In genomic region chr9:123860603-123861002, GRCh38 we compare ENCODE assay signal across 22 cellular contexts.
A peak's percentile ranks its signal among the peaks of the same experiment; 100 is the strongest.
DNase-seq lines count a peak whose midpoint lies in the region; TF ChIP-seq lines count a peak whose summit lies in the region.
"Had no signal": no experiment of that assay in that cellular context is flagged by ENCODE, and none has a peak within 500 bp of the region (broad histone marks: within the 10 kb centered on the region; RNA-seq: fewer than 3 reads in every experiment).

No MANE protein-coding gene starts in this region.

- peak overlapping the region in 3 of 5 experiments; percentile 43 to 90 (median 88) for H3K27ac Mint-ChIP-seq in brain
- H3K27ac Mint-ChIP-seq in chondrocyte (ENCODE audit: unreplicated experiment): no peak overlapping the region
- H3K27ac Mint-ChIP-seq: CD8-positive, alpha-beta T cell; immature natural killer cell; WTC11 had no signal

- peak overlapping the region; percentile 16 for H4K8ac ChIP-seq in mesenchymal stem cell (ENCODE audit: low read length)

- H3K18ac ChIP-seq in mesenchymal stem cell (ENCODE audit: low read depth in 1 of 2, low read length in 2 of 2): no peak overlapping the region

- H3K4ac ChIP-seq in mesenchymal stem cell (ENCODE audit: low read depth in 1 of 2, low read length in 2 of 2): no peak overlapping the region

- H2AFZ ChIP-seq in mesenchymal stem cell (ENCODE audit: low read depth, low read length): no peak overlapping the region

- H2BK5ac ChIP-seq in mesenchymal stem cell (ENCODE audit: low read depth, low read length, poor library complexity, severe bottlenecking): no peak overlapping the region

- TF ChIP-seq CTCF in NB4 (IDR thresholded peaks at IDR 0.05; ENCODE audit: low read depth, low read length): no peak
- TF ChIP-seq CTCF in brain (conservative IDR thresholded peaks at IDR 0.05): no peak
- TF ChIP-seq CTCF in chondrocyte (IDR thresholded peaks at IDR 0.05): no peak

- H2AK5ac ChIP-seq in mesenchymal stem cell (ENCODE audit: low read length, severe bottlenecking): no peak overlapping the region

- H3K9ac ChIP-seq in mesenchymal stem cell (ENCODE audit: low read length): no peak overlapping the region
- H3K9ac ChIP-seq: SK-N-SH had no signal

- no peak overlapping the region for H2BK15ac ChIP-seq in mesenchymal stem cell (ENCODE audit: low read depth, poor library complexity, severe bottlenecking)

- peaks cover 5% of the 10 kb centered on the region for H3K27me3 Mint-ChIP-seq in brain
- no peaks in the 10 kb centered on the region for H3K27me3 Mint-ChIP-seq in chondrocyte (ENCODE audit: low read depth)

- H3K9me3 Mint-ChIP-seq in brain: peaks cover 0 to 18% (median 5%) of the 10 kb centered on the region in 5 experiments
- peaks cover 4% of the 10 kb centered on the region for H3K9me3 Mint-ChIP-seq in chondrocyte (ENCODE audit: low read depth)
- H3K9me3 Mint-ChIP-seq: CD8-positive, alpha-beta T cell had no signal

- no peak overlapping the region for H3K27ac ChIP-seq in mesenchymal stem cell (ENCODE audit: low read length, poor library complexity, severe bottlenecking)
- peak overlapping the region; percentile 62 for H3K27ac ChIP-seq in temporal lobe (ENCODE audit: low read depth, low read length)
- H3K27ac ChIP-seq: breast epithelium, transverse colon had no signal

- H3K4me3 ChIP-seq in NB4 (ENCODE audit: low read depth, low read length) (no peak overlapping the region), mesenchymal stem cell (ENCODE audit: insufficient read depth in 1 of 2, low read depth in 1 of 2, low read length in 2 of 2) (no peak overlapping the region)
- H3K4me3 ChIP-seq: breast epithelium, spleen, transverse colon had no signal

- no peak overlapping the region for H4K91ac ChIP-seq in mesenchymal stem cell (ENCODE audit: low read length)

- H3K36me3 Mint-ChIP-seq in brain (peaks cover 23% of the 10 kb centered on the region), chondrocyte (ENCODE audit: low read depth) (no peaks in the 10 kb centered on the region)

- H2BK12ac ChIP-seq in mesenchymal stem cell (ENCODE audit: low read length in 2 of 2): no peak overlapping the region

- no peak overlapping the region for H3K4me2 ChIP-seq in mesenchymal stem cell (ENCODE audit: low read length, poor library complexity, severe bottlenecking)
- H3K4me2 ChIP-seq: SK-N-SH had no signal

- H3K14ac ChIP-seq in mesenchymal stem cell (ENCODE audit: low read length in 2 of 2): no peak overlapping the region

- DNase-seq in NB4 (ENCODE audit: low read depth) (peak; percentile 24), mesenchymal stem cell (no peak), chondrocyte (ENCODE audit: low spot score) (no peak), occipital lobe (lab: John Stamatoyannopoulos, UW) (no peak), GOT3 (lab: John Stamatoyannopoulos, UW) (no peak)
- DNase-seq: activated effector memory CD4-positive, alpha-beta T cell treated with Interleukin-2 at 50 U/mL for 16 hours; CD8-positive, alpha-beta T cell; DMS153; HCEC 1CT; immature natural killer cell; NCI-H1048; NCI-H2029 treated with DMSO at 0.1 percent for 48 hours; NCI-H446; SK-N-SH; spleen; stimulated activated CD4-positive, alpha-beta T cell treated with anti-CD3 and anti-CD28 coated beads, Interleukin-4, amount 100 ng/mL, for 24 hours; stimulated activated naive CD4-positive, alpha-beta T cell treated with Interleukin-2 at 50 U/mL for 16 hours; transverse colon had no signal

- no peaks in the 10 kb centered on the region for H3K9me3 ChIP-seq in mesenchymal stem cell (ENCODE audit: control insufficient read depth, low read length)
- H3K9me3 ChIP-seq: breast epithelium, SK-N-SH, spleen, transverse colon had no signal

- H3K79me1 ChIP-seq in mesenchymal stem cell (replicated peaks; ENCODE audit: low read length, poor library complexity, severe bottlenecking): peaks cover 10% of the 10 kb centered on the region

- no peak for TF ChIP-seq POLR2A in NB4 (IDR thresholded peaks at IDR 0.05; ENCODE audit: extremely low read depth, insufficient read length)

- WGBS in mesenchymal stem cell: 96% methylated on average over 2 of the region's 4 CpGs

- peaks cover 0 to 4% of the 10 kb centered on the region in 2 experiments for H3K36me3 ChIP-seq in mesenchymal stem cell (ENCODE audit: control insufficient read depth in 1 of 2, insufficient read depth in 2 of 2, low read depth in 1 of 2, low read length in 2 of 2)
- H3K36me3 ChIP-seq: breast epithelium, transverse colon had no signal

- H3K4me3 Mint-ChIP-seq in brain (peak overlapping the region in 2 of 5 experiments; percentile 40 to 81), chondrocyte (ENCODE audit: unreplicated experiment) (no peak overlapping the region)
- H3K4me3 Mint-ChIP-seq: CD8-positive, alpha-beta T cell; immature natural killer cell; WTC11 had no signal

- H3K4me1 Mint-ChIP-seq in brain (peaks cover 62% of the 10 kb centered on the region), chondrocyte (ENCODE audit: low read depth) (peaks cover 27% of the 10 kb centered on the region)

- no peak overlapping the region for H3K23ac ChIP-seq in mesenchymal stem cell (ENCODE audit: low read length in 2 of 2)

- peaks cover 1% of the 10 kb centered on the region for H3K4me1 ChIP-seq in mesenchymal stem cell (ENCODE audit: control insufficient read depth, insufficient read depth, low read depth, low read length)
- H3K4me1 ChIP-seq: breast epithelium had no signal

- H3K27me3 ChIP-seq in mesenchymal stem cell (ENCODE audit: control insufficient read depth in 1 of 2, insufficient read depth in 1 of 2, low read length in 2 of 2): no peaks in the 10 kb centered on the region
- H3K27me3 ChIP-seq: breast epithelium, spleen, transverse colon had no signal

- no peak overlapping the region for H2BK120ac ChIP-seq in mesenchymal stem cell (ENCODE audit: low read depth, low read length)
